9 cellular contexts compared by ENCODE assay signal in the genomic region with DNA sequence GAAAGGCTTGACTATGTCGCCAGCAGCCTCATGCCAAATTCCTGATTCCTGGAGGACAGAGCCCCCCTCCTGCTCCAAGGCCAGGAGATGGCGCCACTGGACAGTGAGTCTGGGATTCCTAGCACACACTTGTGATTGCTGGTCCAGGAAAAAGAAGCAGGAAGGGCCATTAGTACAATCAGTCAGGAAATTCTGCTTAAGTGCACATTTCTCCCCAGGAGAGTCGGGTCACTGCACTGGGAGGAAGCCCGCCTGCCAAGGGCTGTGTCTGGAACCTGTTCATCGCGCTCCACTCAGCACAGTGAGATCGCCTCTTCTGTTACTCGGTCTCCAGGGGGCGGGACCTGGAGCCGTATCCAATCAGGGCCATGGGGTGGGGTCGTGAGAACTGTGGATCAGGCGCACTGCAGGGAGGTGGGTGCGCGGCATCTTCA.
DNase-seq lines count a peak whose midpoint lies in the region; ATAC-seq and TF ChIP-seq lines count a peak whose summit lies in the region.
"Had no signal": no experiment of that assay in that cellular context is flagged by ENCODE, and none has a peak within 500 bp of the region (broad histone marks: within the 10 kb centered on the region; RNA-seq: fewer than 3 reads in every experiment).

No MANE protein-coding gene starts in this region.

- peaks cover 12% of the 10 kb centered on the region; the same call in 1 of the 2 replicates for H4K20me1 ChIP-seq in GM23338 (replicated peaks; ENCODE audit: insufficient read depth)
- H4K20me1 ChIP-seq in osteoblast (ENCODE audit: insufficient read depth, low read length): no peaks in the 10 kb centered on the region

- H3K9me2 ChIP-seq in GM23338 (ENCODE audit: insufficient read depth): no peaks in the 10 kb centered on the region

- H3K9me3 ChIP-seq in cardiac muscle cell (ENCODE audit: low read depth): no peaks in the 10 kb centered on the region
- H3K9me3 ChIP-seq in osteoblast (ENCODE audit: low read depth, low read length): no peaks in the 10 kb centered on the region

- H3K4me2 ChIP-seq in GM23338 (peak overlapping the region; percentile 97), osteoblast (ENCODE audit: insufficient read depth, low read length) (peak overlapping the region; percentile 89)

- POLR2A ChIA-PET in AG04449 (lab: Yijun Ruan, JAX): no interaction called here

- peaks cover 3% of the 10 kb centered on the region; the same call in 1 of the 2 replicates for H3K4me1 ChIP-seq in GM23338 (ENCODE audit: insufficient read depth)
- no peaks in the 10 kb centered on the region for H3K4me1 ChIP-seq in cardiac muscle cell (ENCODE audit: low read depth)
- peaks cover 3% of the 10 kb centered on the region for H3K4me1 ChIP-seq in osteoblast (ENCODE audit: insufficient read depth, low read length)

- peaks cover 88% of the 10 kb centered on the region for H3K9me3 Mint-ChIP-seq in GM23338
- H3K9me3 Mint-ChIP-seq in activated naive CD8-positive, alpha-beta T cell (ENCODE audit: low read depth): peaks cover 9% of the 10 kb centered on the region

- no peaks in the 10 kb centered on the region for H3K79me2 ChIP-seq in GM23338 (replicated peaks; ENCODE audit: insufficient read depth)
- no peaks in the 10 kb centered on the region for H3K79me2 ChIP-seq in osteoblast (ENCODE audit: insufficient read depth, low read length)

- H3K27me3 ChIP-seq in GM23338 (ENCODE audit: insufficient read depth): peaks cover 11% of the 10 kb centered on the region
- H3K27me3 ChIP-seq in cardiac muscle cell: no peaks in the 10 kb centered on the region
- H3K27me3 ChIP-seq in osteoblast (ENCODE audit: insufficient read depth, low read length): no peaks in the 10 kb centered on the region

- no peaks in the 10 kb centered on the region for H3K36me3 ChIP-seq in GM23338 (ENCODE audit: insufficient read depth)
- H3K36me3 ChIP-seq in cardiac muscle cell: no peaks in the 10 kb centered on the region
- H3K36me3 ChIP-seq in osteoblast (ENCODE audit: insufficient read depth, low read length): no peaks in the 10 kb centered on the region

- TF ChIP-seq CTCF in AG04449 (IDR thresholded peaks at IDR 0.05; ENCODE audit: insufficient read depth, low read length, missing control alignments) (peak; percentile 79), GM23338 (conservative IDR thresholded peaks at IDR 0.05; ENCODE audit: low read depth in 2 of 2) (peak; percentile 94 to 98), cardiac muscle cell (IDR thresholded peaks at IDR 0.05; ENCODE audit: low read depth, low read length) (peak; percentile 94), osteoblast (IDR thresholded peaks at IDR 0.05; ENCODE audit: extremely low read depth, low read depth, low read length) (peak; percentile 80)

- H3K4me3 ChIP-seq in AG04449 (ENCODE audit: low read depth, low read length) (peak overlapping the region; percentile 55), GM23338 (peak overlapping the region; percentile 80), cardiac muscle cell (peak overlapping the region; percentile 38), osteoblast (ENCODE audit: insufficient read depth, low read length) (peak overlapping the region; percentile 71)

- H3K4me3 Mint-ChIP-seq in GM23338: peak overlapping the region; percentile 60; the same call in 2 of the 3 replicates
- H3K4me3 Mint-ChIP-seq in activated naive CD8-positive, alpha-beta T cell: peak overlapping the region; percentile 69
- H3K4me3 Mint-ChIP-seq: memory B cell had no signal

- no peak overlapping the region for H3K27ac Mint-ChIP-seq in GM23338
- H3K27ac Mint-ChIP-seq in activated naive CD8-positive, alpha-beta T cell: no peak overlapping the region
- H3K27ac Mint-ChIP-seq: memory B cell had no signal

- CTCF ChIA-PET in AG04449 (lab: Yijun Ruan, JAX): interaction anchor here (0.6 to 2.0 kb wide), 10 partner anchors 8 to 328 kb away, joined by 3 to 6 read pairs (median 4); no protein-coding TSS in a partner anchor

- DNase-seq in AG04449 (ENCODE audit: low read depth, low spot score): no peak
- DNase-seq in GM23338 (ENCODE audit: low spot score): peak; percentile 93
- peak; percentile 83 to 88 for DNase-seq in cardiac muscle cell (ENCODE audit: low read depth in 1 of 2, low spot score in 1 of 2)
- DNase-seq in osteoblast (ENCODE audit: insufficient read length, low spot score, missing footprints): peak; percentile 95

- H3K27me3 Mint-ChIP-seq in GM23338 (ENCODE audit: insufficient read depth, low read depth, poor library complexity): peaks cover 6% of the 10 kb centered on the region
- peaks cover 23% of the 10 kb centered on the region for H3K27me3 Mint-ChIP-seq in activated naive CD8-positive, alpha-beta T cell

- H3K36me3 Mint-ChIP-seq in GM23338 (ENCODE audit: low read depth): peaks cover 59% of the 10 kb centered on the region
- peaks cover 5% of the 10 kb centered on the region for H3K36me3 Mint-ChIP-seq in activated naive CD8-positive, alpha-beta T cell

- ATAC-seq in GM23338 (peak; percentile 97), GM18520 (IDR thresholded peaks at IDR 0.05; ENCODE audit: unreplicated experiment) (no peak), GM21786 (IDR thresholded peaks at IDR 0.05; ENCODE audit: unreplicated experiment) (no peak), HG02973 (IDR thresholded peaks at IDR 0.05; ENCODE audit: unreplicated experiment) (no peak)

- H3K27ac ChIP-seq in GM23338 (ENCODE audit: low read depth) (no peak overlapping the region), cardiac muscle cell (peak overlapping the region; percentile 42), osteoblast (ENCODE audit: low read depth, low read length) (no peak overlapping the region)

- no peaks in the 10 kb centered on the region for H3F3A ChIP-seq in GM23338 (replicated peaks; ENCODE audit: low read depth)

- H2AFZ ChIP-seq in GM23338 (peak overlapping the region; percentile 95), osteoblast (ENCODE audit: low read length) (peak overlapping the region; percentile 90)

- no peaks in the 10 kb centered on the region for H3K4me1 Mint-ChIP-seq in GM23338
- H3K4me1 Mint-ChIP-seq in activated naive CD8-positive, alpha-beta T cell (ENCODE audit: low read depth): peaks cover 8% of the 10 kb centered on the region

TF ChIP-seq in GM23338, 12 proteins besides CTCF, POLR2A, EP300 and RAD21:
- TF ChIP-seq POLR2AphosphoS5 (IDR thresholded peaks at IDR 0.05; ENCODE audit: low read depth) (0 out of 2 replicates have a peak, but pooled peaks have one; percentile 29), EZH2 (IDR thresholded peaks at IDR 0.05; ENCODE audit: low read depth, unreplicated experiment) (no peak), NANOG (IDR thresholded peaks at IDR 0.05; ENCODE audit: borderline replicate concordance) (no peak)
- TF ChIP-seq, protein P1, sequence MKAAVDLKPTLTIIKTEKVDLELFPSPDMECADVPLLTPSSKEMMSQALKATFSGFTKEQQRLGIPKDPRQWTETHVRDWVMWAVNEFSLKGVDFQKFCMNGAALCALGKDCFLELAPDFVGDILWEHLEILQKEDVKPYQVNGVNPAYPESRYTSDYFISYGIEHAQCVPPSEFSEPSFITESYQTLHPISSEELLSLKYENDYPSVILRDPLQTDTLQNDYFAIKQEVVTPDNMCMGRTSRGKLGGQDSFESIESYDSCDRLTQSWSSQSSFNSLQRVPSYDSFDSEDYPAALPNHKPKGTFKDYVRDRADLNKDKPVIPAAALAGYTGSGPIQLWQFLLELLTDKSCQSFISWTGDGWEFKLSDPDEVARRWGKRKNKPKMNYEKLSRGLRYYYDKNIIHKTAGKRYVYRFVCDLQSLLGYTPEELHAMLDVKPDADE (IDR thresholded peaks at IDR 0.05): peak; percentile 25; the same call in 1 of the 2 replicates
TF ChIP-seq in GM23338: peak in this region for 2.
